Comparison of ENCODE assay signal across 28 cellular contexts in the genomic region with DNA sequence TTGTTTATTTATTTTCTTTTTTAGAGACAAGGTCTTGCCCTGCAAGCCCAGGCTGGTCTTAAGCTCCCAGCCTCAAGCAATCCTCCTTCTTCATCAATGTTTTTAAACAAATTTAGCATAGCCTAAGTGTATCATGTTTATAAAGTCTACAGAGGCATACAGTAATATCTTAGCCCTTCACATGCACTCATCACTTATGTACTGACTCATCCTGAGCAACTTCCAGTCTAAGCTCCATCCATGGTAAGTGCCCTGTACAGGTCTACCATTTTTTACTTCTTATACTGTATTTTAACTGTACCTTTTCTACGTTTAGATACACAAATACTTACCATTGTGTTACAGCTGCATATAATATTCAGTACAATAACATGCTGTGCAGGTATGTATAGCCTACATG.
"Had no signal": no experiment of that assay in that cellular context is flagged by ENCODE, and none has a peak within 500 bp of the region (broad histone marks: within the 10 kb centered on the region; RNA-seq: fewer than 3 reads in every experiment).

No MANE protein-coding gene starts in this region.

- H3K4me3 Mint-ChIP-seq: naive thymus-derived CD8-positive, alpha-beta T cell; nephron; neural crest cell; stimulated activated naive CD8-positive, alpha-beta T cell treated with anti-CD3 and anti-CD28 coated beads, Interleukin-15, Interleukin-2, amounts not matched to agents 100 ng/mL and 50 ng/mL, for 24 hours had no signal

- H3K27me3 Mint-ChIP-seq: naive thymus-derived CD8-positive, alpha-beta T cell; stimulated activated naive CD8-positive, alpha-beta T cell treated with anti-CD3 and anti-CD28 coated beads, Interleukin-15, Interleukin-2, amounts not matched to agents 100 ng/mL and 50 ng/mL, for 24 hours had no signal

- H3K27ac Mint-ChIP-seq: naive thymus-derived CD8-positive, alpha-beta T cell; nephron; stimulated activated naive CD8-positive, alpha-beta T cell treated with anti-CD3 and anti-CD28 coated beads, Interleukin-15, Interleukin-2, amounts not matched to agents 100 ng/mL and 50 ng/mL, for 24 hours had no signal

- ATAC-seq: left colon; left lung; lower lobe of right lung; naive thymus-derived CD8-positive, alpha-beta T cell; pancreas; right cardiac atrium; sciatic nerve; upper lobe of right lung had no signal

- H3K4me1 Mint-ChIP-seq: nephron, neural crest cell had no signal

- H3K36me3 ChIP-seq: left lung, lower lobe of right lung, pancreas, prostate gland, suprapubic skin, thoracic aorta, tibial artery, upper lobe of right lung had no signal

- H3K27me3 ChIP-seq: left lung, pancreas, suprapubic skin, tibial artery, upper lobe of right lung had no signal

- H3K36me3 Mint-ChIP-seq: naive thymus-derived CD8-positive, alpha-beta T cell had no signal

- H3K27ac ChIP-seq: left lung, lower lobe of right lung, pancreas, prostate gland, skin epidermis, suprapubic skin, thoracic aorta, tibial artery, upper lobe of right lung had no signal

- DNase-seq: kidney glomerular epithelial cell; left colon; left lung; lower lobe of right lung; mammary epithelial cell; mesenchymal stem cell; naive thymus-derived CD8-positive, alpha-beta T cell; nucleus accumbens; pancreas; posterior cingulate gyrus; retina; right cardiac atrium; stimulated activated CD4-positive, alpha-beta T cell treated with anti-CD3 and anti-CD28 coated beads, Interleukin-12 subunit alpha, Interleukin-12 subunit beta, amount 100 ng/mL, for 4 hours; stimulated activated CD4-positive, alpha-beta T cell treated with anti-CD3 and anti-CD28 coated beads, Interleukin-15, amount 100 ng/mL, for 24 hours; stimulated activated CD4-positive, alpha-beta T cell treated with anti-CD3 and anti-CD28 coated beads, Interleukin-2, amount 100 ng/mL, for 24 hours; stimulated activated CD4-positive, alpha-beta T cell treated with anti-CD3 and anti-CD28 coated beads, Interleukin-4, amount 100 ng/mL, for 1 hour; stimulated activated naive CD4-positive, alpha-beta T cell; tibial artery; trophoblast cell; upper lobe of right lung had no signal

- H3K9me3 Mint-ChIP-seq: naive thymus-derived CD8-positive, alpha-beta T cell; nephron; neural crest cell; stimulated activated naive CD8-positive, alpha-beta T cell treated with anti-CD3 and anti-CD28 coated beads, Interleukin-15, Interleukin-2, amounts not matched to agents 100 ng/mL and 50 ng/mL, for 24 hours had no signal

- H3K9me3 ChIP-seq: left lung, lower lobe of right lung, pancreas, prostate gland, suprapubic skin, thoracic aorta, tibial artery, upper lobe of right lung had no signal

- H3K4me1 ChIP-seq: left lung, lower lobe of right lung, pancreas, prostate gland, suprapubic skin, tibial artery, upper lobe of right lung had no signal

- H3K4me3 ChIP-seq: left lung, lower lobe of right lung, pancreas, prostate gland, skin epidermis, suprapubic skin, thoracic aorta, tibial artery, upper lobe of right lung had no signal
